Comparison of ENCODE assay signal across 27 cellular contexts in genomic region chr20:38665886-38666285, GRCh38. TPM values are rescaled to one million over a fixed set of nuclear protein-coding genes. Genes with fewer than 3 reads are reported as not detected.
A peak's percentile ranks its signal among the peaks of the same experiment; 100 is the strongest.
DNase-seq lines count a peak whose midpoint lies in the region; ATAC-seq, FAIRE-seq and TF ChIP-seq lines count a peak whose summit lies in the region.
"Had no signal": no experiment of that assay in that cellular context is flagged by ENCODE, and none has a peak within 500 bp of the region (broad histone marks: within the 10 kb centered on the region; RNA-seq: fewer than 3 reads in every experiment).

No MANE protein-coding gene starts in this region.

- H3K27me3 ChIP-seq in RWPE2 (ENCODE audit: insufficient read depth, poor library complexity, severe bottlenecking) (peaks cover 43% of the 10 kb centered on the region), uterus (no peaks in the 10 kb centered on the region)
- H3K27me3 ChIP-seq: BE2C had no signal

- TF ChIP-seq POLR2A in uterus (IDR thresholded peaks at IDR 0.05) = no peak

- H3K27ac ChIP-seq in RWPE2 (ENCODE audit: poor library complexity, severe bottlenecking) = no peak overlapping the region
- H3K27ac ChIP-seq in uterus = no peak overlapping the region
- H3K27ac ChIP-seq: SJSA1 had no signal

- no peak for TF ChIP-seq CTCF in RWPE2 (IDR thresholded peaks at IDR 0.05; ENCODE audit: poor library complexity, severe bottlenecking)
- no peak for TF ChIP-seq CTCF in endothelial cell (IDR thresholded peaks at IDR 0.05; ENCODE audit: unreplicated experiment)
- no peak for TF ChIP-seq CTCF in uterus (IDR thresholded peaks at IDR 0.05)
- TF ChIP-seq CTCF in D721Med (IDR thresholded peaks at IDR 0.05; ENCODE audit: insufficient read depth, missing control alignments) = no peak

- peaks cover 51% of the 10 kb centered on the region for H3K27me3 Mint-ChIP-seq in activated naive CD8-positive, alpha-beta T cell treated with anti-CD3 and anti-CD28 coated beads, Interleukin-2, amount 50 U/mL, for 24 hours
- H3K27me3 Mint-ChIP-seq in activated naive CD8-positive, alpha-beta T cell treated with anti-CD3 and anti-CD28 coated beads for 36 hours = peaks cover 55% of the 10 kb centered on the region
- H3K27me3 Mint-ChIP-seq in endothelial cell (ENCODE audit: unreplicated experiment) = peaks cover 7% of the 10 kb centered on the region

- FAIRE-seq in D721Med (lab: Jason Lieb, UNC) = no peak
- FAIRE-seq: GM12892, GM19239 had no signal

- H3K36me3 ChIP-seq in RWPE2 (ENCODE audit: low read depth) (no peaks in the 10 kb centered on the region), uterus (no peaks in the 10 kb centered on the region)
- H3K36me3 ChIP-seq: BE2C, MG63, SJSA1 had no signal

- no peaks in the 10 kb centered on the region for H3K9me3 ChIP-seq in RWPE2 (ENCODE audit: severe bottlenecking)
- H3K9me3 ChIP-seq in uterus = no peaks in the 10 kb centered on the region
- H3K9me3 ChIP-seq: BE2C, SJSA1 had no signal

- H3K4me3 ChIP-seq in RWPE2 (ENCODE audit: severe bottlenecking) (no peak overlapping the region), uterus (no peak overlapping the region)
- H3K4me3 ChIP-seq: MG63, SJSA1 had no signal

- H3K27ac Mint-ChIP-seq in activated naive CD8-positive, alpha-beta T cell treated with anti-CD3 and anti-CD28 coated beads, Interleukin-2, amount 50 U/mL, for 24 hours = peak overlapping the region; percentile 39
- H3K27ac Mint-ChIP-seq in activated naive CD8-positive, alpha-beta T cell treated with anti-CD3 and anti-CD28 coated beads for 36 hours = no peak overlapping the region
- peak overlapping the region; percentile 95 for H3K27ac Mint-ChIP-seq in endothelial cell (ENCODE audit: unreplicated experiment)
- H3K27ac Mint-ChIP-seq: CD14-positive monocyte had no signal

- no peak overlapping the region for H3K4me3 Mint-ChIP-seq in activated naive CD8-positive, alpha-beta T cell treated with anti-CD3 and anti-CD28 coated beads, Interleukin-2, amount 50 U/mL, for 24 hours
- no peak overlapping the region for H3K4me3 Mint-ChIP-seq in activated naive CD8-positive, alpha-beta T cell treated with anti-CD3 and anti-CD28 coated beads for 36 hours
- no peak overlapping the region for H3K4me3 Mint-ChIP-seq in endothelial cell (ENCODE audit: unreplicated experiment)
- H3K4me3 Mint-ChIP-seq: CD14-positive monocyte; CD8-positive, alpha-beta memory T cell had no signal

- H3K9me3 Mint-ChIP-seq in activated naive CD8-positive, alpha-beta T cell treated with anti-CD3 and anti-CD28 coated beads, Interleukin-2, amount 50 U/mL, for 24 hours = no peaks in the 10 kb centered on the region
- H3K9me3 Mint-ChIP-seq in activated naive CD8-positive, alpha-beta T cell treated with anti-CD3 and anti-CD28 coated beads for 36 hours = peaks cover 2% of the 10 kb centered on the region
- no peaks in the 10 kb centered on the region for H3K9me3 Mint-ChIP-seq in endothelial cell (ENCODE audit: unreplicated experiment)

- no peak for ATAC-seq in activated naive CD8-positive, alpha-beta T cell treated with anti-CD3 and anti-CD28 coated beads, Interleukin-2, amount 50 U/mL, for 24 hours
- ATAC-seq in RWPE2 (ENCODE audit: low read depth) = no peak
- no peak for ATAC-seq in GM18520 (IDR thresholded peaks at IDR 0.05; ENCODE audit: unreplicated experiment)
- ATAC-seq: HCT116, PC-3 had no signal

- intact Hi-C loops in uterus (cut with DNase I; ENCODE audit: low total_unique reads) = no loop called here

- peaks cover 15% of the 10 kb centered on the region for H3K4me1 Mint-ChIP-seq in activated naive CD8-positive, alpha-beta T cell treated with anti-CD3 and anti-CD28 coated beads, Interleukin-2, amount 50 U/mL, for 24 hours
- H3K4me1 Mint-ChIP-seq in activated naive CD8-positive, alpha-beta T cell treated with anti-CD3 and anti-CD28 coated beads for 36 hours = peaks cover 4% of the 10 kb centered on the region
- H3K4me1 Mint-ChIP-seq in endothelial cell (ENCODE audit: unreplicated experiment) = peaks cover 12% of the 10 kb centered on the region
- H3K4me1 Mint-ChIP-seq: CD14-positive monocyte; CD8-positive, alpha-beta memory T cell had no signal

- no peaks in the 10 kb centered on the region for H3K36me3 Mint-ChIP-seq in activated naive CD8-positive, alpha-beta T cell treated with anti-CD3 and anti-CD28 coated beads, Interleukin-2, amount 50 U/mL, for 24 hours (ENCODE audit: low read depth)
- no peaks in the 10 kb centered on the region for H3K36me3 Mint-ChIP-seq in activated naive CD8-positive, alpha-beta T cell treated with anti-CD3 and anti-CD28 coated beads for 36 hours
- H3K36me3 Mint-ChIP-seq in endothelial cell (ENCODE audit: low read depth, unreplicated experiment) = peaks cover 6% of the 10 kb centered on the region
- H3K36me3 Mint-ChIP-seq: CD14-positive monocyte had no signal

- no peak for DNase-seq in activated naive CD8-positive, alpha-beta T cell treated with anti-CD3 and anti-CD28 coated beads, Interleukin-2, amount 50 U/mL, for 24 hours
- DNase-seq in activated naive CD8-positive, alpha-beta T cell treated with anti-CD3 and anti-CD28 coated beads for 36 hours = no peak
- DNase-seq in RWPE2 (ENCODE audit: low spot score) (peak; percentile 73), endothelial cell (ENCODE audit: low spot score) (no peak), midbrain (lab: John Stamatoyannopoulos, UW) (peak; percentile 2), uterus (no peak), D721Med (ENCODE audit: insufficient read length, low spot score) (no peak)
- DNase-seq: 8988T; ACHN; CD8-positive, alpha-beta memory T cell; DND-41; KG1; NCI-H1930; NCI-H2107; NCI-H446 treated with DMSO at 0.1 percent for 48 hours; NK-92 treated with Interleukin-12 subunit alpha and Interleukin-12 subunit beta, amount 100 ng/mL, for 24 hours; PC-3 had no signal

- no peaks in the 10 kb centered on the region for H3K4me1 ChIP-seq in RWPE2 (ENCODE audit: insufficient read depth, poor library complexity, severe bottlenecking)
- H3K4me1 ChIP-seq in uterus = no peaks in the 10 kb centered on the region
- H3K4me1 ChIP-seq: SJSA1 had no signal

RNA-seq across cellular contexts. Expression of gene SLC32A1, which starts 58.4 kb away (rescaled TPM):
- total RNA-seq in activated naive CD8-positive, alpha-beta T cell treated with anti-CD3 and anti-CD28 coated beads for 36 hours = not detected
- total RNA-seq in endothelial cell (ENCODE audit: unreplicated experiment) = 3.4 TPM
- total RNA-seq in uterus = not detected
- total RNA-seq: CD8-positive, alpha-beta memory T cell; H4; PC-3; Right ventricle myocardium inferior; SJSA1 had no signal

Comparison
In these comparisons a context has a peak if more than half of its experiments do, and no peak if none do; other contexts are left out.
1. DNase-seq: peak in RWPE2 (single experiment) and midbrain (single experiment); none in activated naive CD8-positive, alpha-beta T cell treated with anti-CD3 and anti-CD28 coated beads, Interleukin-2, amount 50 U/mL, for 24 hours (single experiment), activated naive CD8-positive, alpha-beta T cell treated with anti-CD3 and anti-CD28 coated beads for 36 hours (single experiment), endothelial cell (single experiment), uterus (0 of 2) and D721Med (single experiment).